20 cellular contexts compared by ENCODE assay signal in the genomic region with DNA sequence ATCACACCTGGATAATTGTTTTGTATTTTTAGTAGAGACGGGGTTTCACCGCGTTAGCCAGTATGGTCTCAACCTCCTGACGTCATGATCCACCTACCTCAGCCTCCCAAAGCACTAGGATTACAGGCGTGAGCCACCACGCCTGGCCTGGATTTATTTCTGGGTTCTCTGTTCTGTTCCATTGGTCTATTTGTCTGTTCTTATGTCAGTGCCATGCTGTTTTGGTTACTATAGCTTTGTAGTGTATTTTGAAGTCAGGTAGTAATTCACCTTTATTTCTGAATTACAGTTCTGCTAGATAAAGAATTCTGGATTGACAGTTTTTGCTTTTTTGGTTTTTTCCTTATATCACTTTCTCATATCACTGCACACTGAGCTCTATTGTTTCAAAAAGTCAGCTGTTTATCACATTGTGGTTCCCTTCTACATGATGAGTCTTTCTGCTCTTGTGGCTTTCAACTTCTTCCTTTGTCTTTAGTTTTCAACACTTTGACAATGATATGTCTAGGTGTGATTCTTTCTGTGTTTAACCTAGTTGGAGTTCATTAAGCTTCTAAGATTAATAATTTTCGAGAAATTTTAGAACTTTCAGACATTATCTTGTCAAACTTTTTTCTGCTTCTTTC.
DNase-seq lines count a peak whose midpoint lies in the region; ATAC-seq, FAIRE-seq and TF ChIP-seq lines count a peak whose summit lies in the region.
"Had no signal": no experiment of that assay in that cellular context is flagged by ENCODE, and none has a peak within 500 bp of the region (broad histone marks: within the 10 kb centered on the region; RNA-seq: fewer than 3 reads in every experiment).

No MANE protein-coding gene starts in this region.

- H3K9me3 ChIP-seq in Loucy (ENCODE audit: insufficient read depth, low read depth, low read length) = no peaks in the 10 kb centered on the region
- no peaks in the 10 kb centered on the region for H3K9me3 ChIP-seq in K562 (replicated peaks; ENCODE audit: control insufficient read depth, insufficient read depth, low read depth, low read length)

- DNase-seq in K562 (ENCODE audit: extremely low read depth in 1 of 4, low spot score in 3 of 4) = no peak
- no peak for DNase-seq in NCI-H69 (lab: John Stamatoyannopoulos, UW)
- no peak for DNase-seq in RWPE1 (ENCODE audit: low spot score)
- DNase-seq: AML-193; HFFc6; NCI-H1092 treated with DMSO at 0.1 percent for 48 hours; NCI-H146; NCI-H2029 treated with DMSO at 0.1 percent for 48 hours; NCI-H2171 treated with DMSO at 0.1 percent for 48 hours; NCI-H446 treated with DMSO at 0.1 percent for 48 hours; NK-92 treated with Interleukin-12 subunit alpha and Interleukin-12 subunit beta, amount 100 ng/mL, for 24 hours; SHP77 had no signal

- 96% methylated on average over 7 of the region's 7 CpGs for WGBS in K562 (ENCODE audit: insufficient coverage, low coverage, missing lambda C conversion rate)

- H3K9ac ChIP-seq in Loucy (ENCODE audit: low read depth, low read length, poor library complexity, severe bottlenecking) (no peak overlapping the region), K562 (ENCODE audit: insufficient read depth in 1 of 2, low read depth in 2 of 2, low read length in 2 of 2) (no peak overlapping the region)

- no peak for FAIRE-seq in K562 (lab: Jason Lieb, UNC)
- FAIRE-seq: D721Med, GM12892 had no signal

- intact Hi-C loops in K562 (cut with micrococcal nuclease) = no loop called here

- peaks cover 18% of the 10 kb centered on the region for H3K36me3 ChIP-seq in Loucy (ENCODE audit: insufficient read depth, low read length)
- peaks cover 55% of the 10 kb centered on the region for H3K36me3 ChIP-seq in K562 (ENCODE audit: control insufficient read depth, insufficient read depth, low read length)

- H3K27me3 ChIP-seq in Loucy (ENCODE audit: insufficient read depth, low read length, poor library complexity, severe bottlenecking) (no peaks in the 10 kb centered on the region), K562 (ENCODE audit: control insufficient read depth in 2 of 2, insufficient read depth in 2 of 2, low read length in 2 of 2) (no peaks in the 10 kb centered on the region), layer of hippocampus (ENCODE audit: control insufficient read depth, insufficient read depth, low read length) (no peaks in the 10 kb centered on the region)

- no peaks in the 10 kb centered on the region for H3K9me2 ChIP-seq in Loucy (replicated peaks; ENCODE audit: low read depth, low read length)

- CTCF ChIA-PET in K562 (lab: Yijun Ruan, JAX; ENCODE audit: low intra/inter-chr PET ratio) (no interaction called here), RWPE1 (lab: Yijun Ruan, JAX) (interaction anchor here (0.6 kb wide), 1 partner anchor 454 kb away, joined by 3 read pairs; no protein-coding TSS in a partner anchor)

- TF ChIP-seq EP300 in K562 (IDR thresholded peaks at IDR 0.05; ENCODE audit: low read length) = no peak

- TF ChIP-seq POLR2A in K562 (conservative IDR thresholded peaks at IDR 0.05) = 0 out of 2 replicates have a peak, but pooled peaks have one; percentile 6

- H3K79me2 ChIP-seq in Loucy (ENCODE audit: insufficient read depth, low read length) (no peaks in the 10 kb centered on the region), K562 (ENCODE audit: control insufficient read depth, insufficient read depth, low read length) (no peaks in the 10 kb centered on the region)

- H4K20me1 ChIP-seq in Loucy (ENCODE audit: insufficient read depth, low read length, poor library complexity, severe bottlenecking) (no peaks in the 10 kb centered on the region), K562 (replicated peaks; ENCODE audit: control insufficient read depth, insufficient read depth, low read length) (no peaks in the 10 kb centered on the region)

- H3K4me3 ChIP-seq in Loucy (ENCODE audit: low read length, poor library complexity, severe bottlenecking) (no peak overlapping the region), K562 (no peak overlapping the region)

- H3K4me1 ChIP-seq in Loucy (ENCODE audit: insufficient read depth, low read length, poor library complexity, severe bottlenecking) (peaks cover 21% of the 10 kb centered on the region), K562 (replicated peaks in 1 of 2; ENCODE audit: control insufficient read depth in 2 of 2, insufficient read depth in 2 of 2, low read length in 2 of 2) (no peaks in the 10 kb centered on the region; a peak in 1 of 5 replicates)

- H2AFZ ChIP-seq in Loucy (ENCODE audit: low read length) (no peak overlapping the region), K562 (ENCODE audit: low read depth, low read length) (no peak overlapping the region)

- in situ Hi-C loops in K562 (cut with MboI) = no loop called here

- no peak for TF ChIP-seq RAD21 in K562 (CRISPR knock-in tag; conservative IDR thresholded peaks at IDR 0.05 in 1 of 2, IDR thresholded peaks at IDR 0.05 in 1 of 2)

- TF ChIP-seq CTCF in Loucy (conservative IDR thresholded peaks at IDR 0.05; ENCODE audit: low read length) = no peak
- TF ChIP-seq CTCF in K562 (IDR thresholded peaks at IDR 0.05 in 2 of 3, conservative IDR thresholded peaks at IDR 0.05 in 1 of 3; ENCODE audit: insufficient read depth in 2 of 3, low read depth in 1 of 3, low read length in 3 of 3) = no peak
- TF ChIP-seq CTCF in RWPE1 (conservative IDR thresholded peaks at IDR 0.05; ENCODE audit: low read depth) = no peak

- BruUV-seq in K562 (replicated peaks; lab: Mats Ljungman, UMichigan) = no TSS peak

- H3K9me1 ChIP-seq in K562 (ENCODE audit: control insufficient read depth, insufficient read depth, low read length) = no peaks in the 10 kb centered on the region

- H3F3A ChIP-seq in Loucy (ENCODE audit: low read depth) = peaks cover 8% of the 10 kb centered on the region; the same call in 1 of the 2 replicates

- H3K27ac ChIP-seq in K562 (ENCODE audit: extremely low read depth, low read depth, low read length) = no peak overlapping the region
- peak overlapping the region; percentile 27 for H3K27ac ChIP-seq in layer of hippocampus (ENCODE audit: low read depth, low read length)
- no peak overlapping the region for H3K27ac ChIP-seq in RWPE1
- H3K27ac ChIP-seq: C4-2B had no signal

- POLR2A ChIA-PET in K562 (lab: Yijun Ruan, JAX) = no interaction called here
- POLR2A ChIA-PET in RWPE1 (lab: Yijun Ruan, JAX; ENCODE audit: low non-redundant PET) = no interaction called here

- ATAC-seq in K562 = no peak
- no peak for ATAC-seq in HG03095 (IDR thresholded peaks at IDR 0.05; ENCODE audit: unreplicated experiment)
- ATAC-seq in HG03354 (IDR thresholded peaks at IDR 0.05; ENCODE audit: poor library complexity, severe bottlenecking, unreplicated experiment) = no peak
- ATAC-seq: SK-N-SH treated with all-trans-retinoic acid at 6 μM for 48 hours had no signal

- H3K4me2 ChIP-seq in Loucy (ENCODE audit: low read depth, low read length, poor library complexity, severe bottlenecking) (peak overlapping the region; percentile 82), K562 (ENCODE audit: insufficient read depth, low read length) (no peak overlapping the region)

TF ChIP-seq in K562, 482 proteins besides CTCF, POLR2A, EP300 and RAD21 (continues in another document):
- TF ChIP-seq, protein P1, sequence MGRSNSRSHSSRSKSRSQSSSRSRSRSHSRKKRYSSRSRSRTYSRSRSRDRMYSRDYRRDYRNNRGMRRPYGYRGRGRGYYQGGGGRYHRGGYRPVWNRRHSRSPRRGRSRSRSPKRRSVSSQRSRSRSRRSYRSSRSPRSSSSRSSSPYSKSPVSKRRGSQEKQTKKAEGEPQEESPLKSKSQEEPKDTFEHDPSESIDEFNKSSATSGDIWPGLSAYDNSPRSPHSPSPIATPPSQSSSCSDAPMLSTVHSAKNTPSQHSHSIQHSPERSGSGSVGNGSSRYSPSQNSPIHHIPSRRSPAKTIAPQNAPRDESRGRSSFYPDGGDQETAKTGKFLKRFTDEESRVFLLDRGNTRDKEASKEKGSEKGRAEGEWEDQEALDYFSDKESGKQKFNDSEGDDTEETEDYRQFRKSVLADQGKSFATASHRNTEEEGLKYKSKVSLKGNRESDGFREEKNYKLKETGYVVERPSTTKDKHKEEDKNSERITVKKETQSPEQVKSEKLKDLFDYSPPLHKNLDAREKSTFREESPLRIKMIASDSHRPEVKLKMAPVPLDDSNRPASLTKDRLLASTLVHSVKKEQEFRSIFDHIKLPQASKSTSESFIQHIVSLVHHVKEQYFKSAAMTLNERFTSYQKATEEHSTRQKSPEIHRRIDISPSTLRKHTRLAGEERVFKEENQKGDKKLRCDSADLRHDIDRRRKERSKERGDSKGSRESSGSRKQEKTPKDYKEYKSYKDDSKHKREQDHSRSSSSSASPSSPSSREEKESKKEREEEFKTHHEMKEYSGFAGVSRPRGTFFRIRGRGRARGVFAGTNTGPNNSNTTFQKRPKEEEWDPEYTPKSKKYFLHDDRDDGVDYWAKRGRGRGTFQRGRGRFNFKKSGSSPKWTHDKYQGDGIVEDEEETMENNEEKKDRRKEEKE (IDR thresholded peaks at IDR 0.05; ENCODE audit: borderline replicate concordance in 1 of 2, control insufficient read depth in 1 of 2, low read depth in 2 of 2, low read length in 1 of 2) = 0 out of 4 replicates have a peak, but pooled peaks of 1 of the 2 experiments have one; percentile 7
- TF ChIP-seq, protein P2, sequence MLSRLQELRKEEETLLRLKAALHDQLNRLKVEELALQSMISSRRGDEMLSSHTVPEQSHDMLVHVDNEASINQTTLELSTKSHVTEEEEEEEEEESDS (CRISPR knock-in tag; IDR thresholded peaks at IDR 0.05) = no peak
- TF ChIP-seq RBM25 (IDR thresholded peaks at IDR 0.05; ENCODE audit: low read depth, low read length, severe bottlenecking) = peak; percentile 43
